3 cellular contexts compared by ENCODE assay signal in the genomic region with DNA sequence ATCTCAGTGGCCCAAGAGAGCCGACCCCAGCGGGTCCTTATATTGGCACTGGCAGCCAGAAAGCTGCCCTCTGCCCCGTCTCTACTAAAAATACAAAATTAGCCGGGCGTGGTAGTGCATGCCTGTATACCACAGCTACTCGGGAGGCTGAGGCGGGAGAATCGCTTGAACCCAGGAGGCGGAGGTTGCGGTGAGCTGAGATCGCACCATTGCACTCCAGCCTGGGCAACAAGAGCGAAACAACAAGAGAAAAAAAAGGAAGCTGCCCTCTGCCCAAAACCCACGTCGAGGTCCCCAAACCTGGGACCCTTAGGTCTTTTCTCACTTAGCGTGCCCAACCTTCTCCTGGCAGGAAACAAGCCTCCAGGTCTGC. TPM values are rescaled to one million over a fixed set of nuclear protein-coding genes. Genes with fewer than 3 reads are reported as not detected.
A peak's percentile ranks its signal among the peaks of the same experiment; 100 is the strongest.
DNase-seq lines count a peak whose midpoint lies in the region; TF ChIP-seq lines count a peak whose summit lies in the region.
"Not testable (repeated sequence)": the region's sequence is repeated elsewhere in the genome, so short reads cannot be mapped to it uniquely, and the experiment has no call there.
"Had no signal": no experiment of that assay in that cellular context is flagged by ENCODE, and none has a peak within 500 bp of the region (broad histone marks: within the 10 kb centered on the region; RNA-seq: fewer than 3 reads in every experiment).

No MANE protein-coding gene starts in this region.

- not testable (repeated sequence) for H3K4me1 ChIP-seq in cardiac muscle cell (ENCODE audit: low read depth)

- H3K4me3 ChIP-seq in GM06990 (replicated peaks; ENCODE audit: low read depth, low read length) (peak overlapping the region; percentile 80), cardiac muscle cell (peak overlapping the region; percentile 53)

- not testable (repeated sequence) for H3K36me3 ChIP-seq in GM06990 (ENCODE audit: control insufficient read depth, insufficient read depth, low read length); cardiac muscle cell

- H3K27ac ChIP-seq in cardiac muscle cell: peak overlapping the region; percentile 86

- not testable (repeated sequence) for H3K27me3 ChIP-seq in GM06990 (replicated peaks; ENCODE audit: control insufficient read depth, insufficient read depth, low read length); cardiac muscle cell

- DNase-seq in GM06990 (ENCODE audit: extremely low read depth, insufficient read length); cardiac muscle cell (ENCODE audit: low read depth in 1 of 2, low spot score in 1 of 2): not testable (repeated sequence)

- not testable (repeated sequence) for TF ChIP-seq CTCF in GM06990 (IDR thresholded peaks at IDR 0.05; ENCODE audit: insufficient read depth, low read length, poor library complexity, severe bottlenecking); cardiac muscle cell (IDR thresholded peaks at IDR 0.05; ENCODE audit: low read depth, low read length)

- H3K9me3 ChIP-seq in cardiac muscle cell (ENCODE audit: low read depth): not testable (repeated sequence)

RNA-seq across cellular contexts. Expression of a gene that starts 0.9 kb away (rescaled TPM):
- total RNA-seq in cardiac muscle cell: 218 and 221 TPM in 2 replicates
- polyA plus RNA-seq in cardiac muscle cell: 230 and 248 TPM in 2 replicates

RNA-seq across cellular contexts. Expression of a gene that starts 20.6 kb away (rescaled TPM):
- 0.11 and 0.69 TPM in 2 replicates for total RNA-seq in cardiac muscle cell
- polyA plus RNA-seq in cardiac muscle cell: 2.0 and 3.0 TPM in 2 replicates

RNA-seq across cellular contexts. Expression of a gene that starts 24.0 kb away (rescaled TPM):
- total RNA-seq in cardiac muscle cell: 8.6 and 11.1 TPM in 2 replicates
- polyA plus RNA-seq in cardiac muscle cell: 6.9 and 8.9 TPM in 2 replicates

RNA-seq across cellular contexts. Expression of a gene that starts 42.3 kb away (rescaled TPM):
- total RNA-seq in cardiac muscle cell: not detected in 2 replicates
- polyA plus RNA-seq in cardiac muscle cell: not detected in 2 replicates
- total RNA-seq: left lobe of liver had no signal

RNA-seq across cellular contexts. Expression of a gene that starts 51.7 kb away (rescaled TPM):
- total RNA-seq in cardiac muscle cell: 0.11 TPM in 1 of 2 replicates, not detected in the other
- 0.09 TPM in 1 of 2 replicates, not detected in the other for polyA plus RNA-seq in cardiac muscle cell
- total RNA-seq: left lobe of liver had no signal
